1 cellular context compared by ENCODE assay signal in genomic region chr1:59921248-59921899, GRCh38. TPM values are rescaled to one million over a fixed set of nuclear protein-coding genes. Genes with fewer than 3 reads are reported as not detected.
"Had no signal": no experiment of that assay in that cellular context is flagged by ENCODE, and none has a peak within 500 bp of the region (broad histone marks: within the 10 kb centered on the region; RNA-seq: fewer than 3 reads in every experiment).

No MANE protein-coding gene starts in this region.

RNA-seq across cellular contexts. Expression of gene CYP2J2, which starts 5.2 kb away (rescaled TPM):
- total RNA-seq: ascending aorta had no signal
